18 cellular contexts compared by ENCODE assay signal in the genomic region with DNA sequence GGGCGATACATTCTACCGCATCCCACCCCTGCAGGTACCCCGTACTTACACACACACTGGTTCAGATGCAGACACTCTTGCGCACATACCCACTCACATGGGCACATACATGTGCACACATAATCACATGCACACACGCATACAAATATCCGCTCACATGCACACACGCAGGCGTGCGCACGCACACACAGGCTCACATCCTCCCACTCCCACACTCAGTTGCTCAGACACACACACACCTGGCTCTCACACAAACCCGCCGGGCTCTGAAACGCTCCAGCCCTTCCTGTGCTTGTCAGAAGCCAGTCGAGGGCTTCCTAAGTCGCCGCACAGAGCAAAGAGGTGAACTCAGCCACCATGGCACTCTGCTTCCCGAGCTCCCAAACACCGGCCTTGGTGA.
"Had no signal": no experiment of that assay in that cellular context is flagged by ENCODE, and none has a peak within 500 bp of the region (broad histone marks: within the 10 kb centered on the region; RNA-seq: fewer than 3 reads in every experiment).

No MANE protein-coding gene starts in this region.

- H3K36me3 ChIP-seq: ovary had no signal

- H3K4me1 ChIP-seq: ascending aorta, psoas muscle had no signal

- H3K27ac Mint-ChIP-seq: activated naive CD4-positive, alpha-beta T cell treated with anti-CD3 and anti-CD28 coated beads, Interleukin-2, amount 50 U/mL, for 24 hours; activated T-cell treated with anti-CD3 and anti-CD28 coated beads, Interleukin-2, amount 50 U/mL, for 72 hours; dendritic cell treated with granulocyte-macrophage colony-stimulating factor and Interleukin-4, amounts not matched to agents 40 ng/mL and 50 ng/mL, for 4 days; endodermal cell had no signal

- H3K9me3 Mint-ChIP-seq: activated naive CD4-positive, alpha-beta T cell treated with anti-CD3 and anti-CD28 coated beads, Interleukin-2, amount 50 U/mL, for 24 hours; activated T-cell treated with anti-CD3 and anti-CD28 coated beads, Interleukin-2, amount 50 U/mL, for 72 hours; dendritic cell treated with granulocyte-macrophage colony-stimulating factor and Interleukin-4, amounts not matched to agents 40 ng/mL and 50 ng/mL, for 4 days; endodermal cell had no signal

- H3K27ac ChIP-seq: ascending aorta, epithelial cell of prostate, ovary, psoas muscle, suprapubic skin had no signal

- H3K4me3 Mint-ChIP-seq: activated naive CD4-positive, alpha-beta T cell treated with anti-CD3 and anti-CD28 coated beads, Interleukin-2, amount 50 U/mL, for 24 hours; activated T-cell treated with anti-CD3 and anti-CD28 coated beads, Interleukin-2, amount 50 U/mL, for 72 hours; dendritic cell treated with granulocyte-macrophage colony-stimulating factor and Interleukin-4, amounts not matched to agents 40 ng/mL and 50 ng/mL, for 4 days; endodermal cell had no signal

- H3K4me3 ChIP-seq: ascending aorta, ovary, psoas muscle, suprapubic skin had no signal

- H3K27me3 Mint-ChIP-seq: activated naive CD4-positive, alpha-beta T cell treated with anti-CD3 and anti-CD28 coated beads, Interleukin-2, amount 50 U/mL, for 24 hours had no signal

- H3K9me3 ChIP-seq: ascending aorta, ovary, psoas muscle, suprapubic skin had no signal

- H3K27me3 ChIP-seq: ascending aorta, ovary, suprapubic skin had no signal

- DNase-seq: activated effector memory CD4-positive, alpha-beta T cell treated with anti-CD3 and anti-CD28 coated beads, Interleukin-2, amount 50 U/mL, for 16 hours; activated T-cell treated with anti-CD3 and anti-CD28 coated beads, Interleukin-2, amount 50 U/mL, for 72 hours; endodermal cell; foreskin fibroblast; hypothalamus; left ventricle myocardium superior; ovary; psoas muscle; right cardiac atrium; stimulated activated CD4-positive, alpha-beta T cell treated with anti-CD3 and anti-CD28 coated beads, Interleukin-2, amount 100 ng/mL, for 24 hours; stimulated activated naive CD8-positive, alpha-beta T cell treated with anti-CD3 and anti-CD28 coated beads, Interleukin-15, Interleukin-2, amounts not matched to agents 100 U/mL and 50 U/mL, for 24 hours; T-helper 1 cell; trophoblast cell had no signal
